ENCODE assay signal across 8 cellular contexts in genomic region chr1:211675230-211676105, GRCh38. TPM values are rescaled to one million over a fixed set of nuclear protein-coding genes. Genes with fewer than 3 reads are reported as not detected.
A peak's percentile ranks its signal among the peaks of the same experiment; 100 is the strongest.
DNase-seq lines count a peak whose midpoint lies in the region; ATAC-seq, FAIRE-seq and TF ChIP-seq lines count a peak whose summit lies in the region.

NEK2 (minus strand) TSS chr1:211675621; CDS start chr1:211675479, 142 bp downstream.

- no peaks in the 10 kb centered on the region; a peak in 1 of 5 replicates for H3K27me3 ChIP-seq in HepG2 (ENCODE audit: control insufficient read depth in 1 of 2, insufficient read depth in 2 of 2, low read length in 2 of 2)

- peak within 1 kb of the TSS; percentile 83 for H3K27ac ChIP-seq in C4-2B
- H3K27ac ChIP-seq in HepG2 (ENCODE audit: extremely low read length, insufficient read depth, low read length) = peak within 1 kb of the TSS; percentile 77

- peak within 1 kb of the TSS; percentile 85 for H3K27ac Mint-ChIP-seq in activated CD4-positive, alpha-beta T cell treated with anti-CD3 and anti-CD28 coated beads, Interleukin-2, amount 10 ng/mL, durations not matched to agents 24 days and 14 days

- TF ChIP-seq RAD21 in HepG2 (CRISPR knock-in tag; IDR thresholded peaks at IDR 0.05) = no peak; the same call in 1 of the 2 replicates

- H3K4me3 ChIP-seq in HepG2 (replicated peaks in 1 of 3; ENCODE audit: insufficient read depth in 1 of 3, low read depth in 2 of 3, low read length in 3 of 3) = peak within 1 kb of the TSS; percentile 67 to 87 (median 85)

- TF ChIP-seq CTCF in C4-2B (conservative IDR thresholded peaks at IDR 0.05) (no peak), HepG2 (CRISPR knock-in tag; IDR thresholded peaks at IDR 0.05) (peak; percentile 13; the same call in 1 of the 2 replicates)

- TF ChIP-seq EP300 in HepG2 (IDR thresholded peaks at IDR 0.05; ENCODE audit: low read depth in 2 of 2, low read length in 2 of 2) (peak in 1 of 2 experiments; percentile 66; a peak in 2 of 4 replicates), HepG2 (CRISPR knock-in tag; IDR thresholded peaks at IDR 0.05; ENCODE audit: borderline replicate concordance) (peak; percentile 81)

- POLR2A ChIA-PET in HepG2 (lab: Yijun Ruan, JAX) = interaction anchor here (0.6 to 2.2 kb wide), 7 partner anchors 8 to 360 kb away, joined by 3 to 10 read pairs (median 4); partner anchors contain the start of genes DTL, INTS7 and SLC30A1

- H3K36me3 ChIP-seq in HepG2 (replicated peaks in 1 of 2; ENCODE audit: control insufficient read depth in 1 of 2, insufficient read depth in 2 of 2, low read length in 2 of 2) = peaks cover 3 to 12% of the 10 kb centered on the region in 2 experiments; a peak in 4 of 5 replicates

- H3K36me3 Mint-ChIP-seq in activated CD4-positive, alpha-beta T cell treated with anti-CD3 and anti-CD28 coated beads, Interleukin-2, amount 10 ng/mL, durations not matched to agents 24 days and 14 days (ENCODE audit: low read depth) = peaks cover 16% of the 10 kb centered on the region

- peak within 1 kb of the TSS; percentile 97 for H3K4me3 Mint-ChIP-seq in activated CD4-positive, alpha-beta T cell treated with anti-CD3 and anti-CD28 coated beads, Interleukin-2, amount 10 ng/mL, durations not matched to agents 24 days and 14 days

- peak; percentile 92 to 95 for DNase-seq in NCI-H526 (lab: John Stamatoyannopoulos, UW)
- peak; percentile 97 for DNase-seq in activated CD4-positive, alpha-beta T cell treated with anti-CD3 and anti-CD28 coated beads, Interleukin-2, amount 10 ng/mL, durations not matched to agents 24 days and 14 days
- DNase-seq in dermis blood vessel endothelial cell = peak; percentile 93
- peak; percentile 99 for DNase-seq in HepG2 (ENCODE audit: low spot score)
- DNase-seq in stimulated activated CD4-positive, alpha-beta T cell treated with anti-CD3 and anti-CD28 coated beads, Interleukin-2, amount 100 ng/mL, for 48 hours = peak; percentile 74 to 78

- peaks cover 62% of the 10 kb centered on the region for H3K4me1 ChIP-seq in HepG2 (ENCODE audit: insufficient read depth, low read length)

- peaks cover 7% of the 10 kb centered on the region for H3K27me3 Mint-ChIP-seq in activated CD4-positive, alpha-beta T cell treated with anti-CD3 and anti-CD28 coated beads, Interleukin-2, amount 10 ng/mL, durations not matched to agents 24 days and 14 days

- H3K9ac ChIP-seq in HepG2 (ENCODE audit: insufficient read depth, low read depth, low read length) = peak within 1 kb of the TSS; percentile 76

- whole genome bisulfite sequencing in HepG2 (ENCODE audit: low lambda C conversion rate) = under 1% methylated on average over 20 of the region's 58 CpGs

- no peaks in the 10 kb centered on the region for H3K9me3 Mint-ChIP-seq in activated CD4-positive, alpha-beta T cell treated with anti-CD3 and anti-CD28 coated beads, Interleukin-2, amount 10 ng/mL, durations not matched to agents 24 days and 14 days

- no TSS peak for BruUV-seq in HepG2 (replicated peaks; lab: Mats Ljungman, UMichigan)

- CTCF ChIA-PET in HepG2 (lab: Yijun Ruan, JAX; ENCODE audit: low intra/inter-chr PET ratio, low total read pairs) = no interaction called here

- H3K4me1 Mint-ChIP-seq in activated CD4-positive, alpha-beta T cell treated with anti-CD3 and anti-CD28 coated beads, Interleukin-2, amount 10 ng/mL, durations not matched to agents 24 days and 14 days = peaks cover 28% of the 10 kb centered on the region

- peak; percentile 94 for ATAC-seq in GM19328 (IDR thresholded peaks at IDR 0.05; ENCODE audit: unreplicated experiment)
- ATAC-seq in HG03469 (IDR thresholded peaks at IDR 0.05; ENCODE audit: unreplicated experiment) = peak; percentile 94
- ATAC-seq in HepG2 = peak; percentile 96

- no peak within 1 kb of the TSS for H2AFZ ChIP-seq in HepG2 (ENCODE audit: low read length)

- peak; percentile 98 for FAIRE-seq in HepG2 (lab: Jason Lieb, UNC)

- no peaks in the 10 kb centered on the region for H3K9me3 ChIP-seq in HepG2 (ENCODE audit: low read length)

- intact Hi-C loops in activated CD4-positive, alpha-beta T cell treated with anti-CD3 and anti-CD28 coated beads, Interleukin-2, amount 10 ng/mL, durations not matched to agents 24 days and 14 days (cut with micrococcal nuclease) = loop anchor here (1.0 to 2.0 kb wide), 4 partner anchors 97 to 610 kb away; partner anchors contain the start of genes DTL, INTS7, PPP2R5A and SLC30A1
- intact Hi-C loops in HepG2 (cut with micrococcal nuclease; ENCODE audit: unreplicated experiment) = no loop called here

- H3K4me2 ChIP-seq in HepG2 (ENCODE audit: low read depth, low read length) = peak within 1 kb of the TSS; percentile 88

- peak; percentile 70 to 79 for TF ChIP-seq POLR2A in HepG2 (IDR thresholded peaks at IDR 0.05; ENCODE audit: insufficient read depth in 1 of 2, low read depth in 2 of 2, low read length in 2 of 2)

- no peaks in the 10 kb centered on the region for H4K20me1 ChIP-seq in HepG2 (ENCODE audit: insufficient read depth, low read length)

- in situ Hi-C loops in HepG2 (cut with HindIII; ENCODE audit: extremely low pct_ligation_motif_present, low pct_unique_long_range_greater_than_20kb) = no loop called here

- peaks cover 27% of the 10 kb centered on the region for H3K79me2 ChIP-seq in HepG2 (ENCODE audit: insufficient read depth, low read length)

TF ChIP-seq in HepG2, 621 proteins besides CTCF, POLR2A, EP300 and RAD21 (continues in another document):
- TF ChIP-seq ZNF615 (CRISPR knock-in tag; IDR thresholded peaks at IDR 0.05; ENCODE audit: borderline replicate concordance) (no peak), HNRNPK (IDR thresholded peaks at IDR 0.05; ENCODE audit: low read depth, low read length, poor library complexity, severe bottlenecking) (no peak), ZNF547 (CRISPR knock-in tag; IDR thresholded peaks at IDR 0.05) (no peak), ZNF746 (CRISPR knock-in tag; IDR thresholded peaks at IDR 0.05) (peak; percentile 80), ZFP36L1 (CRISPR knock-in tag; IDR thresholded peaks at IDR 0.05) (peak; percentile 78; the same call in 1 of the 2 replicates), FOSL2 (CRISPR knock-in tag; IDR thresholded peaks at IDR 0.05) (peak; percentile 100), HDAC1 (CRISPR knock-in tag; IDR thresholded peaks at IDR 0.05) (peak; percentile 95)
- TF ChIP-seq, protein P1, sequence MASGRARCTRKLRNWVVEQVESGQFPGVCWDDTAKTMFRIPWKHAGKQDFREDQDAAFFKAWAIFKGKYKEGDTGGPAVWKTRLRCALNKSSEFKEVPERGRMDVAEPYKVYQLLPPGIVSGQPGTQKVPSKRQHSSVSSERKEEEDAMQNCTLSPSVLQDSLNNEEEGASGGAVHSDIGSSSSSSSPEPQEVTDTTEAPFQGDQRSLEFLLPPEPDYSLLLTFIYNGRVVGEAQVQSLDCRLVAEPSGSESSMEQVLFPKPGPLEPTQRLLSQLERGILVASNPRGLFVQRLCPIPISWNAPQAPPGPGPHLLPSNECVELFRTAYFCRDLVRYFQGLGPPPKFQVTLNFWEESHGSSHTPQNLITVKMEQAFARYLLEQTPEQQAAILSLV (CRISPR knock-in tag; IDR thresholded peaks at IDR 0.05; ENCODE audit: borderline replicate concordance) = peak; percentile 18
- TF ChIP-seq, protein P2, sequence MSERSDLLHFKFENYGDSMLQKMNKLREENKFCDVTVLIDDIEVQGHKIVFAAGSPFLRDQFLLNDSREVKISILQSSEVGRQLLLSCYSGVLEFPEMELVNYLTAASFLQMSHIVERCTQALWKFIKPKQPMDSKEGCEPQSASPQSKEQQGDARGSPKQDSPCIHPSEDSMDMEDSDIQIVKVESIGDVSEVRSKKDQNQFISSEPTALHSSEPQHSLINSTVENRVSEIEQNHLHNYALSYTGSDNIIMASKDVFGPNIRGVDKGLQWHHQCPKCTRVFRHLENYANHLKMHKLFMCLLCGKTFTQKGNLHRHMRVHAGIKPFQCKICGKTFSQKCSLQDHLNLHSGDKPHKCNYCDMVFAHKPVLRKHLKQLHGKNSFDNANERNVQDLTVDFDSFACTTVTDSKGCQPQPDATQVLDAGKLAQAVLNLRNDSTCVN (CRISPR knock-in tag; IDR thresholded peaks at IDR 0.05; ENCODE audit: borderline replicate concordance) = no peak

RNA-seq across cellular contexts. Expression of gene NEK2, which starts in this region (rescaled TPM):
- total RNA-seq in activated CD4-positive, alpha-beta T cell treated with anti-CD3 and anti-CD28 coated beads, Interleukin-2, amount 10 ng/mL, durations not matched to agents 24 days and 14 days = 18.0 and 18.2 TPM in 2 replicates
- total RNA-seq in dermis blood vessel endothelial cell (7.1 and 48.8 TPM in 2 replicates), HepG2 (2016; rRNA removed; fragmentation: Illumina TruSeq; extraction: Trizol) (40.8 and 57.5 TPM in 2 replicates)
- total RNA-seq in HepG2 (2016; cell fraction: cytosol; rRNA removed; fragmentation: Illumina TruSeq; extraction: Trizol; ENCODE audit: low read depth) = 7.0 TPM in 2 replicates
- 43.3 and 55.7 TPM in 2 replicates for total RNA-seq in HepG2 (2016; cell fraction: insoluble cytoplasmic fraction; rRNA removed; fragmentation: Illumina TruSeq; extraction: Trizol)
- 15.1 and 15.5 TPM in 2 replicates for total RNA-seq in HepG2 (2016; cell fraction: membrane; rRNA removed; fragmentation: Illumina TruSeq; extraction: Trizol)
- 16.9 and 19.9 TPM in 2 replicates for total RNA-seq in HepG2 (2016; cell fraction: nucleus; rRNA removed; fragmentation: Illumina TruSeq; extraction: Trizol)
- polyA plus RNA-seq in HepG2 (2011; rRNA removed) = 6.0 and 10.9 TPM in 2 replicates
- 6.1 and 6.5 TPM in 2 replicates for polyA plus RNA-seq in HepG2 (2011; cell fraction: cytosol; rRNA removed)
- 4.6 TPM in 2 replicates for polyA plus RNA-seq in HepG2 (2011; cell fraction: nucleus; rRNA removed)
- polyA plus RNA-seq in HepG2 (2012) = 9.8 and 17.4 TPM in 2 replicates
- polyA plus RNA-seq in HepG2 (2016; cell fraction: cytosol; fragmentation: Illumina TruSeq; extraction: Trizol; ENCODE audit: low read depth) = 2.6 and 2.8 TPM in 2 replicates
- 41.0 and 43.9 TPM in 2 replicates for polyA plus RNA-seq in HepG2 (2016; cell fraction: insoluble cytoplasmic fraction; fragmentation: Illumina TruSeq; extraction: Trizol; ENCODE audit: low read depth)
- polyA plus RNA-seq in HepG2 (2016; cell fraction: membrane; fragmentation: Illumina TruSeq; extraction: Trizol; ENCODE audit: low read depth) = 5.1 and 5.7 TPM in 2 replicates
- 18.2 and 19.2 TPM in 2 replicates for polyA plus RNA-seq in HepG2 (2016; cell fraction: nucleus; fragmentation: Illumina TruSeq; extraction: Trizol; ENCODE audit: insufficient read depth, low read depth)
- polyA minus RNA-seq in HepG2 (2011; rRNA and poly(A)+ RNA removed; ENCODE audit: low replicate concordance) = 9.2 and 31.3 TPM in 2 replicates
- 9.6 and 16.1 TPM in 2 replicates for polyA minus RNA-seq in HepG2 (2011; cell fraction: cytosol; rRNA and poly(A)+ RNA removed)
- polyA minus RNA-seq in HepG2 (2011; cell fraction: nucleus; rRNA and poly(A)+ RNA removed) = 10.6 and 16.0 TPM in 2 replicates

Comparison
In these comparisons a context has a peak if more than half of its experiments do, and no peak if none do; other contexts are left out.
1. Peak in every context shown above with its lines: DNase-seq, ATAC-seq, H3K4me3 ChIP-seq and H3K27ac ChIP-seq.